In the genomic region with DNA sequence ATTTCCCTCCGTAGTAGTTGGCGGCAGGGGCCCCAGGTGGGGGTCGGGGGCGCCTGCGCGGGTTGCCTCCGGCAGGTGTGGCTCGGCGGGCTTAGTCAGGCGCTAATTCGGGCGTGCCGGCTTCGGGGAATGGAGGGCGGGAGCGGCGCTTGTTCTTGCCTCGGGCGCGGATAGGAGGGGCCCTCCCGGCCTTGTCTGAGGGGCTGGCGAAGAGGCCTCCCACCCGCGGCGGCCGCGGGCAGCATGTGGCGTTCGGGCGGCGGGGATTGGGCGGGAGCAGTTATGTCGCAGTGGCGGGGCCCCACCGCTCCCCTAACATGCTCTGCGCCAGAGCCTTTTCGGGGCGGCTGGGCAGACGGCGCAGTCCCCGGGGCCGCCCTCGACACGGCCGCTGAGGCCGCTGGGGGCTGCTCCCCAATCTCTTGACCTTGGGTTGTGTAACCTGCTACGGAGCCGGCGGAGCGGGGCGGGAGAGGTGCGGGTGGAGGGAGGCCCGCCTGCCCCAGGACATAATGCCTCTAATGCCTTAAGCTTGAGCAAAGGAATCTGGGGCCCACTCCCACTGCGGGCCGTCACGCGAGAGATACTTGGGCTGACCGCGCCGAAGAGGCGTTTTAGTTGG, we compare ENCODE assay signal across 8 cellular contexts. TPM values are rescaled to one million over a fixed set of nuclear protein-coding genes. Genes with fewer than 3 reads are reported as not detected.
DNase-seq lines count a peak whose midpoint lies in the region; ATAC-seq and TF ChIP-seq lines count a peak whose summit lies in the region.

No MANE protein-coding gene starts in this region.

- TF ChIP-seq EP300 in transverse colon (IDR thresholded peaks at IDR 0.05; ENCODE audit: low read depth), result no peak

- H3K4me3 ChIP-seq in parathyroid adenoma (ENCODE audit: low read depth, low read length), result peak overlapping the region; percentile 94
- peak overlapping the region; percentile 78 to 95 (median 90) for H3K4me3 ChIP-seq in transverse colon

- TF ChIP-seq CTCF in RWPE1 (conservative IDR thresholded peaks at IDR 0.05; ENCODE audit: low read depth) (no peak), parathyroid adenoma (IDR thresholded peaks at IDR 0.05) (peak; percentile 5), transverse colon (IDR thresholded peaks at IDR 0.05) (no peak)

- POLR2A ChIA-PET in RWPE1 (lab: Yijun Ruan, JAX; ENCODE audit: low non-redundant PET), result interaction anchor here (0.7 to 1.1 kb wide), 2 partner anchors 60 to 1622 kb away, joined by 4 to 9 read pairs; partner anchors contain the start of gene CDK19

- H3K4me3 Mint-ChIP-seq in activated naive CD4-positive, alpha-beta T cell treated with anti-CD3 and anti-CD28 coated beads, Interleukin-2, amount 50 U/mL, for 24 hours, result peak overlapping the region; percentile 95

- DNase-seq in RWPE1 (ENCODE audit: low spot score) (no peak), Right ventricle myocardium superior (peak; percentile 74), transverse colon (peak; percentile 63), superior temporal gyrus (ENCODE audit: extremely low spot score) (no peak)

- peak overlapping the region; percentile 84 for H3K9ac ChIP-seq in parathyroid adenoma

- H3K4me2 ChIP-seq in parathyroid adenoma (ENCODE audit: low read length), result peak overlapping the region; percentile 77

- ATAC-seq in GM18517 (IDR thresholded peaks at IDR 0.05; ENCODE audit: unreplicated experiment), result peak; percentile 11
- ATAC-seq in HG03097 (IDR thresholded peaks at IDR 0.05; ENCODE audit: low FRiP score, unreplicated experiment), result peak; percentile 16
- ATAC-seq in Right ventricle myocardium superior (ENCODE audit: poor library complexity), result peak; percentile 42

- H2AFZ ChIP-seq in parathyroid adenoma, result peak overlapping the region; percentile 95

- no peaks in the 10 kb centered on the region for H3K9me3 Mint-ChIP-seq in activated naive CD4-positive, alpha-beta T cell treated with anti-CD3 and anti-CD28 coated beads, Interleukin-2, amount 50 U/mL, for 24 hours

- 0% methylated on average over 40 of the region's 61 CpGs; no CpG with 5 or more reads in 1 of the 2 donors for whole genome bisulfite sequencing in transverse colon (ENCODE audit: low coverage in 1 of 2), 2 donors

- CTCF ChIA-PET in RWPE1 (lab: Yijun Ruan, JAX), result interaction anchor here (1.1 kb wide), 1 partner anchor 193 kb away, joined by 4 read pairs; no protein-coding TSS in a partner anchor

- peaks cover 36% of the 10 kb centered on the region for H3K79me2 ChIP-seq in parathyroid adenoma

- peaks cover 43% of the 10 kb centered on the region for H3K4me1 Mint-ChIP-seq in activated naive CD4-positive, alpha-beta T cell treated with anti-CD3 and anti-CD28 coated beads, Interleukin-2, amount 50 U/mL, for 24 hours

- H3K27me3 ChIP-seq in parathyroid adenoma (ENCODE audit: control insufficient read depth, insufficient read depth, low read length) (no peaks in the 10 kb centered on the region), transverse colon (no peaks in the 10 kb centered on the region)

- H3K36me3 Mint-ChIP-seq in activated naive CD4-positive, alpha-beta T cell treated with anti-CD3 and anti-CD28 coated beads, Interleukin-2, amount 50 U/mL, for 24 hours, result no peaks in the 10 kb centered on the region

- no peak for TF ChIP-seq POLR2A in transverse colon (IDR thresholded peaks at IDR 0.05)

- intact Hi-C loops in Right ventricle myocardium superior (cut with DNase I), result loop anchor here (2.0 to 10.0 kb wide), 3 partner anchors 61 to 341 kb away; partner anchors contain the start of gene CDK19
- intact Hi-C loops in transverse colon (cut with DNase I; ENCODE audit: low total_unique reads), result loop anchor here (2.0 to 10.0 kb wide), 2 partner anchors 61 to 99 kb away; partner anchors contain the start of gene CDK19

- H3K4me1 ChIP-seq in parathyroid adenoma (peaks cover 15% of the 10 kb centered on the region), transverse colon (peaks cover 11 to 48% (median 37%) of the 10 kb centered on the region in 4 donors)

- H3K9me3 ChIP-seq in parathyroid adenoma (ENCODE audit: control insufficient read depth, low read length) (no peaks in the 10 kb centered on the region), transverse colon (no peaks in the 10 kb centered on the region)

- H3K27ac ChIP-seq in RWPE1 (peak overlapping the region; percentile 92), parathyroid adenoma (peak overlapping the region; percentile 94), transverse colon (peak overlapping the region; percentile 94 to 99 (median 97))

- H3K27me3 Mint-ChIP-seq in activated naive CD4-positive, alpha-beta T cell treated with anti-CD3 and anti-CD28 coated beads, Interleukin-2, amount 50 U/mL, for 24 hours, result no peaks in the 10 kb centered on the region

- H3K27ac Mint-ChIP-seq in activated naive CD4-positive, alpha-beta T cell treated with anti-CD3 and anti-CD28 coated beads, Interleukin-2, amount 50 U/mL, for 24 hours, result peak overlapping the region; percentile 95

- H3K36me3 ChIP-seq in parathyroid adenoma (ENCODE audit: control insufficient read depth, insufficient read depth, low read length) (no peaks in the 10 kb centered on the region), transverse colon (no peaks in the 10 kb centered on the region)

- in situ Hi-C loops in transverse colon (cut with MboI; ENCODE audit: low pct_ligation_motif_present in 1 of 4, low pct_unique_long_range_greater_than_20kb in 1 of 4, low sequenced_read_pairs in 3 of 4), result loop anchor here in 2 of 4 donors (10.0 kb wide), 2 partner anchors 61 to 191 kb away; partner anchors contain the start of gene CDK19 (in 1 of the 2)

RNA-seq across cellular contexts. Expression of gene AMD1, which starts 1.1 kb away (rescaled TPM):
- total RNA-seq in Right ventricle myocardium superior (67.0 TPM), transverse colon (10 to 100 TPM; 50.7 to 86.4 (median 75.1) TPM)

Comparison
In these comparisons a context has a peak if more than half of its experiments do, and no peak if none do; other contexts are left out.
1. DNase-seq: peak in Right ventricle myocardium superior (single experiment) and transverse colon (single experiment); none in RWPE1 (single experiment) and superior temporal gyrus (single experiment).
2. Peak in every context shown above with its lines, with median percentiles within 50 percentile points of each other: ATAC-seq and H3K27ac ChIP-seq.